Comparison of ENCODE assay signal across 8 cellular contexts in the genomic region with DNA sequence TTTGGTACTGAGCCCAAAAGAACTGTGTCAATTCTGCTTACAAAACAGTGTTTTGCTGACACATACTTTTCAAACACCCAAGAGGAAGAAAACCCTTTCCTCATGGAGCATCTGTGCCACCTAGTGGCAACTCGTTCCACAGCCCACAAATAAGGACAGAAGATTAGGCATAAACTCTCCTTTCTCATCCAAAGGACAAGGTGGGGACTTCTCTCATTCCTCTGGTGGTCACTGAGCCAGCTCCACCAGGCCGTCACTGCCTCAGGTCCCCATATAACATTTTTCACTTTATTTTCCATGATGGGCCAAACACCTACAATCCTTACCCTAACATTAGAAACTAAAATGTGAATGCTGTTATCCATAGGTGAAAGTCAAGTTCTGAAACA.
DNase-seq lines count a peak whose midpoint lies in the region; ATAC-seq and TF ChIP-seq lines count a peak whose summit lies in the region.

No MANE protein-coding gene starts in this region.

- no peak for ATAC-seq in GM19467 (IDR thresholded peaks at IDR 0.05; ENCODE audit: unreplicated experiment)

- no CpG with 5 or more reads among the region's 2 CpGs for whole genome bisulfite sequencing in neuronal stem cell (ENCODE audit: extremely low coverage in 2 of 2, insufficient read length in 2 of 2, insufficient replicate concordance in 1 of 2), 2 donors

- no peak overlapping the region for H3K14ac ChIP-seq in neuronal stem cell (ENCODE audit: low read length)

- no peak overlapping the region for H2BK15ac ChIP-seq in neuronal stem cell (ENCODE audit: low read length)

- H3K18ac ChIP-seq in neuronal stem cell (ENCODE audit: low read length) = no peak overlapping the region

- no peak overlapping the region for H4K91ac ChIP-seq in neuronal stem cell (ENCODE audit: low read depth, low read length, poor library complexity)

- H2BK5ac ChIP-seq in neuronal stem cell (ENCODE audit: low read length) = no peak overlapping the region

- no peak overlapping the region for H3K4me2 ChIP-seq in neuronal stem cell (ENCODE audit: insufficient read depth, low read length, poor library complexity, severe bottlenecking)

- peak; percentile 98 for TF ChIP-seq CTCF in RWPE1 (conservative IDR thresholded peaks at IDR 0.05; ENCODE audit: low read depth)

- H2AK5ac ChIP-seq in neuronal stem cell (ENCODE audit: low read depth, low read length) = no peak overlapping the region

- H3K4me1 ChIP-seq in neuronal stem cell (ENCODE audit: control insufficient read depth in 2 of 2, insufficient read depth in 1 of 2, low read depth in 1 of 2, low read length in 2 of 2) = peaks cover 21 to 31% of the 10 kb centered on the region in 2 donors

- H3K4me3 ChIP-seq in neuronal stem cell (ENCODE audit: low read length in 2 of 2) = no peak overlapping the region

- DNase-seq in DMS 273 treated with DMSO at 0.1 percent for 48 hours (lab: John Stamatoyannopoulos, UW) (peak; percentile 51), Kasumi-1 (lab: John Stamatoyannopoulos, UW) (peak; percentile 43 to 60), RWPE1 (ENCODE audit: low spot score) (peak; percentile 69), foreskin melanocyte (peak; percentile 68), neuronal stem cell (ENCODE audit: low spot score) (peak; percentile 70), superior temporal gyrus (ENCODE audit: extremely low spot score) (peak; percentile 99)
- peak; percentile 90 for DNase-seq in activated effector memory CD4-positive, alpha-beta T cell treated with anti-CD3 and anti-CD28 coated beads, Interleukin-2, amount 50 U/mL, for 16 hours

- peaks cover 16 to 67% of the 10 kb centered on the region in 2 donors for H3K36me3 ChIP-seq in neuronal stem cell (replicated peaks in 1 of 2; ENCODE audit: control insufficient read depth in 2 of 2, insufficient read depth in 2 of 2, low read length in 2 of 2)

- no peaks in the 10 kb centered on the region for H3K79me1 ChIP-seq in neuronal stem cell (ENCODE audit: low read depth, low read length)

- H3K27me3 ChIP-seq in neuronal stem cell (ENCODE audit: control insufficient read depth in 3 of 3, insufficient read depth in 3 of 3, low read depth in 1 of 3, low read length in 3 of 3) = no peaks in the 10 kb centered on the region

- POLR2A ChIA-PET in RWPE1 (lab: Yijun Ruan, JAX; ENCODE audit: low non-redundant PET) = no interaction called here

- peaks cover 0 to 2% of the 10 kb centered on the region in 2 donors for H3K9me3 ChIP-seq in neuronal stem cell (replicated peaks in 1 of 2; ENCODE audit: control insufficient read depth in 2 of 2, insufficient read depth in 1 of 2, low read depth in 1 of 2, low read length in 2 of 2)

- no peak overlapping the region for H4K8ac ChIP-seq in neuronal stem cell (ENCODE audit: low read depth, low read length)

- H3K9ac ChIP-seq in neuronal stem cell (ENCODE audit: low read depth, low read length, poor library complexity) = no peak overlapping the region

- H3K23ac ChIP-seq in neuronal stem cell (ENCODE audit: low read depth, low read length, poor library complexity) = no peak overlapping the region

- no peak overlapping the region for H2AFZ ChIP-seq in neuronal stem cell (ENCODE audit: low read length)

- no peak overlapping the region for H2BK120ac ChIP-seq in neuronal stem cell (ENCODE audit: low read depth, low read length)

- H3K4ac ChIP-seq in neuronal stem cell (ENCODE audit: low read length) = no peak overlapping the region

- H3K27ac ChIP-seq in RWPE1 (no peak overlapping the region), neuronal stem cell (replicated peaks; ENCODE audit: low read length) (no peak overlapping the region)

- CTCF ChIA-PET in RWPE1 (lab: Yijun Ruan, JAX) = interaction anchor here (0.5 to 1.3 kb wide), 6 partner anchors 10 to 210 kb away, joined by 3 to 4 read pairs (median 3); no protein-coding TSS in a partner anchor

- no peak overlapping the region for H2BK12ac ChIP-seq in neuronal stem cell (ENCODE audit: low read length)
